In the genomic region with DNA sequence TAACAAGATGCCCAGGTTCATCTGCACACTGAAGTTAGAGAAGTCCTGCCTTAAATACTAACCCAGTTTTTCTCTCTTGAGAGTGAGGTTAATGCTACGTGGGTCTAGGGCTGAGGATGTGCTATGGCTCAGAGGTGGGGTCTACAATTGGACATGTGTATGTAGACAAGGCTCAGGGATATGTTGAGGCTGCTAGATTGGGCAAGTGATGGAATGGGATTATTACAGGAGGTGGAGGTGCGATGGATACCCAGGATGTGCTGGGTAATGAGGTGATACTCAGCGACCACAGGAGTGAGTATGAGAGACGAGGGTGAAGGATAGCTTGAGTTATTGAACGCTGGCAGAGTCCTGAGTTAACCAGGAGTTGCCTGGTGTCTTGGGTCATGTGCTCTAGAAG, we compare ENCODE assay signal across 1 cellular context.
TF ChIP-seq lines count a peak whose summit lies in the region.

No MANE protein-coding gene starts in this region.

TF ChIP-seq in K562, 482 proteins besides CTCF, POLR2A, EP300 and RAD21:
- TF ChIP-seq, protein P1, sequence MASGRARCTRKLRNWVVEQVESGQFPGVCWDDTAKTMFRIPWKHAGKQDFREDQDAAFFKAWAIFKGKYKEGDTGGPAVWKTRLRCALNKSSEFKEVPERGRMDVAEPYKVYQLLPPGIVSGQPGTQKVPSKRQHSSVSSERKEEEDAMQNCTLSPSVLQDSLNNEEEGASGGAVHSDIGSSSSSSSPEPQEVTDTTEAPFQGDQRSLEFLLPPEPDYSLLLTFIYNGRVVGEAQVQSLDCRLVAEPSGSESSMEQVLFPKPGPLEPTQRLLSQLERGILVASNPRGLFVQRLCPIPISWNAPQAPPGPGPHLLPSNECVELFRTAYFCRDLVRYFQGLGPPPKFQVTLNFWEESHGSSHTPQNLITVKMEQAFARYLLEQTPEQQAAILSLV (tag; IDR thresholded peaks at IDR 0.05) = no peak
- TF ChIP-seq STAG1 (CRISPR knock-in tag; IDR thresholded peaks at IDR 0.05; ENCODE audit: borderline replicate concordance) = no peak
- TF ChIP-seq BRF1 (IDR thresholded peaks at IDR 0.05; ENCODE audit: borderline replicate concordance, extremely low read depth, insufficient read length) = no peak
- TF ChIP-seq TARDBP (IDR thresholded peaks at IDR 0.05) = no peak
- TF ChIP-seq KLF1 (tag; IDR thresholded peaks at IDR 0.05) = no peak
- TF ChIP-seq ZNF551 (CRISPR knock-in tag; IDR thresholded peaks at IDR 0.05) = no peak
- TF ChIP-seq POLR2B (IDR thresholded peaks at IDR 0.05; ENCODE audit: low read depth, partially characterized antibody) = peak; percentile 49
- no peak for TF ChIP-seq TEAD1 (CRISPR knock-in tag; IDR thresholded peaks at IDR 0.05)
